In the genomic region with DNA sequence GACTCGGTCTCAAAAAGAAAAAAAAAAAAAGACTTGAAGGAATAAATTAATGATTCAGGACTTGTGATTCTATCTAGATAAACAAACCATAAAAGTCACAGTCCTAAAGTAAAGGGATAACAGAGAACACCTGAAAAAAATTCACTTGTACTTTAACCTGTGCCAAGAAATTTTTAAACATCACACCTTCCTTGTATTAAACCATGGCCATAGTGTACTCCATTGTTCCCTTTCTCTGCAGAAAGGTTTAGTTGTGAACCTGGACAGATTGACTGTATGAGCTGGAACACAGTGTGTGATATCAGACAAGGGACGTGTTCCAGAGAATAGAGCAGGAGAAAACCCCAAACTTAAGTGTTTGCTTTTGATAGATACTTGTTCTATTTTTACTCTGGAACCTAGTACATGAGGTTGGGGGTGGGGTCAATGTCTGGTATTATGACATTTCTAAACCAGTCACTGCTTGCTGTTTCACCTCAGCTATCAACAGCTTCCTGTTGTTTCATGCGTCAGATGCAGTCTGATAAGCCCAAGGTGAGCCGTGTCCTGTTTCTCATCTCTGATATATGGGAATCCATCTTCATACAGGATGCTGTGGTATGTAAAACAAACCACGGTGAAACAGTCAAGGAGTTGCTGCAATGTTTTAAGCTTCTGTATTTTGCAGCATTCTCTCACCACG, we compare ENCODE assay signal across 9 cellular contexts.
A peak's percentile ranks its signal among the peaks of the same experiment; 100 is the strongest.
DNase-seq lines count a peak whose midpoint lies in the region; ATAC-seq, FAIRE-seq and TF ChIP-seq lines count a peak whose summit lies in the region.
"Had no signal": no experiment of that assay in that cellular context is flagged by ENCODE, and none has a peak within 500 bp of the region (broad histone marks: within the 10 kb centered on the region; RNA-seq: fewer than 3 reads in every experiment).

No MANE protein-coding gene starts in this region.

- H3K4me1 Mint-ChIP-seq in activated naive CD8-positive, alpha-beta T cell treated with anti-CD3 and anti-CD28 coated beads, Interleukin-2, amount 10 ng/mL, durations not matched to agents 7 days and 5 days: peaks cover 38% of the 10 kb centered on the region
- peaks cover 22% of the 10 kb centered on the region for H3K4me1 Mint-ChIP-seq in mesothelial cell of epicardium

- ATAC-seq in GM18499 (IDR thresholded peaks at IDR 0.05; ENCODE audit: insufficient read depth, unreplicated experiment) (peak; percentile 90), HG02840 (IDR thresholded peaks at IDR 0.05; ENCODE audit: low FRiP score, unreplicated experiment) (peak; percentile 70), pancreas (peak; percentile 48 to 89 (median 81))
- peak; percentile 99 for ATAC-seq in activated naive CD8-positive, alpha-beta T cell treated with anti-CD3 and anti-CD28 coated beads, Interleukin-2, amount 10 ng/mL, durations not matched to agents 7 days and 5 days (ENCODE audit: low read depth)
- ATAC-seq: K562 had no signal

- no peak for TF ChIP-seq CTCF in pancreas (IDR thresholded peaks at IDR 0.05)
- no peak for TF ChIP-seq CTCF in mesothelial cell of epicardium (IDR thresholded peaks at IDR 0.05; ENCODE audit: unreplicated experiment)

- POLR2A ChIA-PET in activated naive CD8-positive, alpha-beta T cell treated with anti-CD3 and anti-CD28 coated beads, Interleukin-2, amount 10 ng/mL, durations not matched to agents 7 days and 5 days (lab: Charles Lee): interaction anchor here (0.8 to 2.5 kb wide), 10 partner anchors 9 to 74 kb away, joined by 3 to 14 read pairs (median 5); partner anchors contain the start of genes ITGA1 and PELO

- 15% methylated on average over 6 of the region's 6 CpGs for WGBS in pancreas, 2 donors

- peaks cover 26% of the 10 kb centered on the region for H3K36me3 Mint-ChIP-seq in activated naive CD8-positive, alpha-beta T cell treated with anti-CD3 and anti-CD28 coated beads, Interleukin-2, amount 10 ng/mL, durations not matched to agents 7 days and 5 days
- H3K36me3 Mint-ChIP-seq in mesothelial cell of epicardium: peaks cover under 1% of the 10 kb centered on the region

- peaks cover 3 to 11% (median 3%) of the 10 kb centered on the region in 3 donors for H3K4me1 ChIP-seq in pancreas

- H3K27me3 Mint-ChIP-seq in activated naive CD8-positive, alpha-beta T cell treated with anti-CD3 and anti-CD28 coated beads, Interleukin-2, amount 10 ng/mL, durations not matched to agents 7 days and 5 days: no peaks in the 10 kb centered on the region
- no peaks in the 10 kb centered on the region for H3K27me3 Mint-ChIP-seq in mesothelial cell of epicardium (ENCODE audit: low read depth)

- peaks cover 8% of the 10 kb centered on the region for H3K9me3 Mint-ChIP-seq in activated naive CD8-positive, alpha-beta T cell treated with anti-CD3 and anti-CD28 coated beads, Interleukin-2, amount 10 ng/mL, durations not matched to agents 7 days and 5 days
- peaks cover 15% of the 10 kb centered on the region for H3K9me3 Mint-ChIP-seq in mesothelial cell of epicardium

- intact Hi-C loops in pancreas (cut with DNase I): no loop called here

- peak overlapping the region in 2 of 4 donors; percentile 8 to 48 for H3K27ac ChIP-seq in pancreas

- H3K4me3 Mint-ChIP-seq in activated naive CD8-positive, alpha-beta T cell treated with anti-CD3 and anti-CD28 coated beads, Interleukin-2, amount 10 ng/mL, durations not matched to agents 7 days and 5 days: peak overlapping the region; percentile 80
- no peak overlapping the region for H3K4me3 Mint-ChIP-seq in mesothelial cell of epicardium

- no peak for FAIRE-seq in pancreas (lab: Jason Lieb, UNC)
- FAIRE-seq: K562 had no signal

- H3K27ac Mint-ChIP-seq in activated naive CD8-positive, alpha-beta T cell treated with anti-CD3 and anti-CD28 coated beads, Interleukin-2, amount 10 ng/mL, durations not matched to agents 7 days and 5 days: peak overlapping the region; percentile 94
- no peak overlapping the region for H3K27ac Mint-ChIP-seq in mesothelial cell of epicardium

- no peaks in the 10 kb centered on the region for H3K36me3 ChIP-seq in pancreas

- DNase-seq in NOMO-1 treated with DMSO at 0.1 percent for 48 hours (lab: John Stamatoyannopoulos, UW; ENCODE audit: unreplicated experiment) (peak; percentile 74), pancreas (peak in 2 of 6 donors; percentile 13 to 16), NCI-H2196 (lab: John Stamatoyannopoulos, UW; ENCODE audit: unreplicated experiment) (no peak), DMS 273 treated with DMSO at 0.1 percent for 48 hours (lab: John Stamatoyannopoulos, UW) (no peak), mesothelial cell of epicardium (ENCODE audit: low spot score in 2 of 2, unreplicated experiment in 2 of 2) (no peak)
- DNase-seq in activated naive CD8-positive, alpha-beta T cell treated with anti-CD3 and anti-CD28 coated beads, Interleukin-2, amount 10 ng/mL, durations not matched to agents 7 days and 5 days: no peak

- no peak overlapping the region for H3K4me3 ChIP-seq in pancreas
- H3K4me3 ChIP-seq: K562 had no signal

- H3K27me3 ChIP-seq in pancreas: no peaks in the 10 kb centered on the region

- H3K9me3 ChIP-seq in pancreas: no peaks in the 10 kb centered on the region
